9 cellular contexts compared by ENCODE assay signal in the genomic region with DNA sequence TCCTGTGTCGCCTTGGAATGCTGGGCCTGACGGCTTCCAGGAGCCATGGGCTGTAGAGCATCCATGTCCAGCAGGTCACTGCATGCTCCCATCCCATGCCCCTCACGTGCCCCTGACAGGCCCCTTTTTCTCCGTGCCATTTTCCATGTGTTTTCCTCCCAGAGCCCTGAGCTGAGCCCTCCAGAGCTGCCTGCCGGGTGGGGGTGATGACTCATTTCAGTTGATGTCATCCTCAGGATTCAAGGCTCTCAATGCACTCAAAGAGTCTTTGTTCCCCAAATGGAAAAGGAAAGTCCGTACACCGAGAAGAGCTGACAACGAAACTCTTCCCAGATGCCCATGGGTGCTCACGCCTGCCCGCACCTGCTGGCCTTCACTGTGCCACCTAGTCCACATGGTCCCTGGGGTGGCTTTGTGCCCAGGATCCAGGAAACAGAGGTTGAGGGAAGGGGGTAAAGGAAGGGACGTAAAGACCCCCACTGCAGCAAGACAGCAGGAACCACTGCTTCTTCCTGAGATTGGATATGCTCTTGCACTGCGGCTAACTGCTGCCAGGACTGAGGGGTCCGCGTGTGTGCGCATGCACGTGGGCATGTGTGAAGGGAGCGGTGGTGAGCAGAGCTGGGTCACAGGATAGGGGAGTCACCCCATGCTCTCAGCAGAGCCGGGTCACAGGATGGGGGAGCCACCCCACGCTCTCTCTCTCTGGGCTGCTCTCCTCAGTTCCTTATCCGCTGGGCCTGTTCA. TPM values are rescaled to one million over a fixed set of nuclear protein-coding genes. Genes with fewer than 3 reads are reported as not detected.
DNase-seq lines count a peak whose midpoint lies in the region; ATAC-seq and TF ChIP-seq lines count a peak whose summit lies in the region.
"Had no signal": no experiment of that assay in that cellular context is flagged by ENCODE, and none has a peak within 500 bp of the region (broad histone marks: within the 10 kb centered on the region; RNA-seq: fewer than 3 reads in every experiment).

No MANE protein-coding gene starts in this region.

- no peak for TF ChIP-seq POLR2A in HCT116 (IDR thresholded peaks at IDR 0.05; ENCODE audit: borderline replicate concordance, extremely low read depth, insufficient read depth, insufficient read length)
- no peak for TF ChIP-seq POLR2A in sigmoid colon (IDR thresholded peaks at IDR 0.05)

- no peaks in the 10 kb centered on the region for H3K79me2 ChIP-seq in HCT116 (ENCODE audit: insufficient read depth, low read length)

- POLR2A ChIA-PET in HCT116 (lab: Charles Lee): no interaction called here

- in situ Hi-C loops in GM13976 (cut with MboI; ENCODE audit: low sequenced_read_pairs, unreplicated experiment): no loop called here

- TF ChIP-seq CTCF in HCT116 (IDR thresholded peaks at IDR 0.05 in 2 of 3, conservative IDR thresholded peaks at IDR 0.05 in 1 of 3; ENCODE audit: borderline replicate concordance in 1 of 3, insufficient read depth in 1 of 3, low read depth in 2 of 3, low read length in 2 of 3): no peak
- TF ChIP-seq CTCF in WI38 (IDR thresholded peaks at IDR 0.05; ENCODE audit: low read depth, low read length): no peak
- TF ChIP-seq CTCF in sigmoid colon (IDR thresholded peaks at IDR 0.05): no peak
- TF ChIP-seq CTCF in GM13976 (IDR thresholded peaks at IDR 0.05; ENCODE audit: borderline replicate concordance, control extremely low read depth, extremely low read depth, insufficient read depth, missing control alignments): no peak

- peak overlapping the region; percentile 15 for H2AFZ ChIP-seq in HCT116 (ENCODE audit: low read depth, low read length, poor library complexity, severe bottlenecking)

- RAD21 ChIA-PET in HCT116 (lab: Charles Lee; ENCODE audit: low non-redundant PET in 1 of 2, low total read pairs in 2 of 2, uncharacterized antibody in 2 of 2, unreplicated experiment in 2 of 2): no interaction called here

- DNase-seq in HCT116 (ENCODE audit: low read depth, low spot score) (no peak), head of caudate nucleus (peak; percentile 56 to 93 (median 76)), sigmoid colon (no peak), GM13976 (ENCODE audit: low spot score) (no peak), NCI-H82 (lab: John Stamatoyannopoulos, UW) (no peak), NCI-H774 (lab: John Stamatoyannopoulos, UW) (no peak)
- DNase-seq: NCI-H510A treated with DMSO at 0.1 percent for 48 hours had no signal

- ATAC-seq in HCT116 (peak; percentile 20; the same call in 1 of the 2 replicates), HG02885 (IDR thresholded peaks at IDR 0.05; ENCODE audit: poor library complexity, unreplicated experiment) (no peak)

- H3K4me1 ChIP-seq in HCT116 (ENCODE audit: control insufficient read depth in 1 of 2, insufficient read depth in 2 of 2, low read length in 2 of 2) (peaks cover 0 to 16% of the 10 kb centered on the region in 2 experiments; a peak in 2 of 4 replicates), sigmoid colon (peaks cover 0 to 98% (median 79%) of the 10 kb centered on the region in 4 donors)

- H3K36me3 ChIP-seq in HCT116 (ENCODE audit: control insufficient read depth in 1 of 2, insufficient read depth in 2 of 2, low read length in 2 of 2) (no peaks in the 10 kb centered on the region), sigmoid colon (no peaks in the 10 kb centered on the region)

- H3K9me3 ChIP-seq in HCT116 (ENCODE audit: control insufficient read depth in 1 of 2, insufficient read depth in 1 of 2, low read depth in 1 of 2, low read length in 2 of 2): no peaks in the 10 kb centered on the region
- H3K9me3 ChIP-seq in sigmoid colon: no peaks in the 10 kb centered on the region

- H3K27ac ChIP-seq in HCT116 (ENCODE audit: low read depth, low read length) (no peak overlapping the region), sigmoid colon (peak overlapping the region; percentile 76 to 91 (median 80))

- H3K27me3 ChIP-seq in HCT116 (ENCODE audit: insufficient read depth, low read length) (no peaks in the 10 kb centered on the region), sigmoid colon (no peaks in the 10 kb centered on the region)

- TF ChIP-seq EP300 in sigmoid colon (IDR thresholded peaks at IDR 0.05): no peak

- no peaks in the 10 kb centered on the region for H3K9me2 ChIP-seq in HCT116 (ENCODE audit: insufficient read depth)

- H3K4me2 ChIP-seq in HCT116 (ENCODE audit: low read length): peak overlapping the region; percentile 40

- no TSS peak for BruUV-seq in HCT116 (replicated peaks; lab: Mats Ljungman, UMichigan)

- H4K20me1 ChIP-seq in HCT116 (ENCODE audit: insufficient read depth): no peaks in the 10 kb centered on the region

- WGBS in sigmoid colon, 2 donors: 83 to 85% methylated on average over 20 of the region's 20 CpGs

- H3K4me3 ChIP-seq in HCT116 (replicated peaks in 1 of 2; ENCODE audit: low read depth in 1 of 2, low read length in 2 of 2) (no peak overlapping the region), WI38 (ENCODE audit: low read depth, low read length) (0 out of 2 replicates have a peak overlapping the region, but pooled peaks have one; percentile 14), sigmoid colon (no peak overlapping the region)

- H3K9ac ChIP-seq in HCT116 (ENCODE audit: low read length): no peak overlapping the region

- TF ChIP-seq RAD21 in HCT116 (IDR thresholded peaks at IDR 0.05; ENCODE audit: low read depth): no peak

- intact Hi-C loops in HCT116 (cut with micrococcal nuclease): no loop called here
- intact Hi-C loops in head of caudate nucleus (cut with DNase I): loop anchor here (10.0 kb wide), 1 partner anchor 133 kb away; a partner anchor contains a TSS
- intact Hi-C loops in sigmoid colon (cut with DNase I): loop anchor here (10.0 kb wide), 2 partner anchors 167 to 843 kb away; a partner anchor contains a TSS

- CTCF ChIA-PET in HCT116 (lab: Charles Lee): no interaction called here

TF ChIP-seq in HCT116, 20 proteins besides CTCF, POLR2A, EP300 and RAD21:
- TF ChIP-seq FOSL1 (IDR thresholded peaks at IDR 0.05; ENCODE audit: low read depth): peak; percentile 56; the same call in 1 of the 2 replicates
- TF ChIP-seq EGR1 (IDR thresholded peaks at IDR 0.05; ENCODE audit: low read depth): no peak
- TF ChIP-seq SIN3A (IDR thresholded peaks at IDR 0.05; ENCODE audit: low read depth): no peak
- TF ChIP-seq CEBPB (IDR thresholded peaks at IDR 0.05; ENCODE audit: low read depth): no peak
- TF ChIP-seq, protein P1, sequence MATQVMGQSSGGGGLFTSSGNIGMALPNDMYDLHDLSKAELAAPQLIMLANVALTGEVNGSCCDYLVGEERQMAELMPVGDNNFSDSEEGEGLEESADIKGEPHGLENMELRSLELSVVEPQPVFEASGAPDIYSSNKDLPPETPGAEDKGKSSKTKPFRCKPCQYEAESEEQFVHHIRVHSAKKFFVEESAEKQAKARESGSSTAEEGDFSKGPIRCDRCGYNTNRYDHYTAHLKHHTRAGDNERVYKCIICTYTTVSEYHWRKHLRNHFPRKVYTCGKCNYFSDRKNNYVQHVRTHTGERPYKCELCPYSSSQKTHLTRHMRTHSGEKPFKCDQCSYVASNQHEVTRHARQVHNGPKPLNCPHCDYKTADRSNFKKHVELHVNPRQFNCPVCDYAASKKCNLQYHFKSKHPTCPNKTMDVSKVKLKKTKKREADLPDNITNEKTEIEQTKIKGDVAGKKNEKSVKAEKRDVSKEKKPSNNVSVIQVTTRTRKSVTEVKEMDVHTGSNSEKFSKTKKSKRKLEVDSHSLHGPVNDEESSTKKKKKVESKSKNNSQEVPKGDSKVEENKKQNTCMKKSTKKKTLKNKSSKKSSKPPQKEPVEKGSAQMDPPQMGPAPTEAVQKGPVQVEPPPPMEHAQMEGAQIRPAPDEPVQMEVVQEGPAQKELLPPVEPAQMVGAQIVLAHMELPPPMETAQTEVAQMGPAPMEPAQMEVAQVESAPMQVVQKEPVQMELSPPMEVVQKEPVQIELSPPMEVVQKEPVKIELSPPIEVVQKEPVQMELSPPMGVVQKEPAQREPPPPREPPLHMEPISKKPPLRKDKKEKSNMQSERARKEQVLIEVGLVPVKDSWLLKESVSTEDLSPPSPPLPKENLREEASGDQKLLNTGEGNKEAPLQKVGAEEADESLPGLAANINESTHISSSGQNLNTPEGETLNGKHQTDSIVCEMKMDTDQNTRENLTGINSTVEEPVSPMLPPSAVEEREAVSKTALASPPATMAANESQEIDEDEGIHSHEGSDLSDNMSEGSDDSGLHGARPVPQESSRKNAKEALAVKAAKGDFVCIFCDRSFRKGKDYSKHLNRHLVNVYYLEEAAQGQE (IDR thresholded peaks at IDR 0.05; ENCODE audit: low read depth): no peak
- no peak for TF ChIP-seq ZFX (IDR thresholded peaks at IDR 0.05)
- TF ChIP-seq, protein P2, sequence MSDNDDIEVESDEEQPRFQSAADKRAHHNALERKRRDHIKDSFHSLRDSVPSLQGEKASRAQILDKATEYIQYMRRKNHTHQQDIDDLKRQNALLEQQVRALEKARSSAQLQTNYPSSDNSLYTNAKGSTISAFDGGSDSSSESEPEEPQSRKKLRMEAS (IDR thresholded peaks at IDR 0.05): no peak
- TF ChIP-seq SP1 (IDR thresholded peaks at IDR 0.05; ENCODE audit: low read depth): no peak
- no peak for TF ChIP-seq EZH2 (IDR thresholded peaks at IDR 0.05)
- TF ChIP-seq TCF7L2 (IDR thresholded peaks at IDR 0.05; ENCODE audit: borderline replicate concordance, extremely low read depth, insufficient read depth, insufficient read length): no peak
- TF ChIP-seq JUND (IDR thresholded peaks at IDR 0.05): peak; percentile 64
- no peak for TF ChIP-seq ZNF274 (IDR thresholded peaks at IDR 0.05; ENCODE audit: low read depth, low read length)
- TF ChIP-seq CBX3 (IDR thresholded peaks at IDR 0.05; ENCODE audit: low read depth): no peak

RNA-seq across cellular contexts. Expression of a gene that starts 27.6 kb away (rescaled TPM):
- total RNA-seq in HCT116 (2021; ENCODE audit: unreplicated experiment) (0.15 TPM), sigmoid colon (100 to 1,000 TPM in 1 of 4 donors, 10 to 100 TPM in 3; 21.4 to 104 (median 58.0) TPM)
- polyA plus RNA-seq in HCT116 (2012): 0.01 and 0.03 TPM in 2 replicates
- 1 to 10 TPM in 2 of 3 donors, under 1 TPM in 1; under 0.01 to 7.1 (median 1.8) TPM for polyA plus RNA-seq in sigmoid colon

Comparison
In these comparisons a context has a peak if more than half of its experiments do, and no peak if none do; other contexts are left out.
1. DNase-seq: peak in head of caudate nucleus (42 of 42); none in HCT116 (single experiment), sigmoid colon (single experiment), GM13976 (single experiment), NCI-H82 (single experiment) and NCI-H774 (single experiment).
2. RNA of a gene that starts 27.6 kb away (total RNA-seq): 21.4 to 104 TPM in sigmoid colon; 0.15 TPM in HCT116 (single experiment); every median in the first group is over 10 times any median in the second.